Comparison of ENCODE assay signal across 27 cellular contexts in genomic region chr6:109446541-109446940, GRCh38. TPM values are rescaled to one million over a fixed set of nuclear protein-coding genes. Genes with fewer than 3 reads are reported as not detected.
DNase-seq lines count a peak whose midpoint lies in the region; TF ChIP-seq lines count a peak whose summit lies in the region.
"Had no signal": no experiment of that assay in that cellular context is flagged by ENCODE, and none has a peak within 500 bp of the region (broad histone marks: within the 10 kb centered on the region; RNA-seq: fewer than 3 reads in every experiment).

No MANE protein-coding gene starts in this region.

- H3K4me1 ChIP-seq in neutrophil (ENCODE audit: control insufficient read depth in 1 of 2, insufficient read depth in 1 of 2, low read depth in 1 of 2, low read length in 1 of 2), result peaks cover 24 to 29% of the 10 kb centered on the region in 2 experiments

- H3K27me3 Mint-ChIP-seq in dendritic cell treated with granulocyte-macrophage colony-stimulating factor and Interleukin-4, amounts not matched to agents 40 ng/mL and 50 ng/mL, for 4 days, result no peaks in the 10 kb centered on the region
- H3K27me3 Mint-ChIP-seq: activated CD4-positive, alpha-beta T cell treated with anti-CD3 and anti-CD28 coated beads for 36 hours had no signal

- H3K36me3 ChIP-seq in H7 (replicated peaks; ENCODE audit: control insufficient read depth, insufficient read depth, low read length) (peaks cover 34% of the 10 kb centered on the region), neutrophil (peaks cover 94% of the 10 kb centered on the region)

- H3K27ac ChIP-seq in neutrophil, result peak overlapping the region; percentile 18
- H3K27ac ChIP-seq: A549, body of pancreas, hepatocyte, psoas muscle, tibial nerve had no signal

- no peak overlapping the region for H3K4me3 ChIP-seq in H7 (ENCODE audit: insufficient read depth, low read depth, low read length)
- H3K4me3 ChIP-seq in neutrophil (ENCODE audit: low read depth in 1 of 2, low read length in 1 of 2), result no peak overlapping the region
- H3K4me3 ChIP-seq: A549, body of pancreas, hepatocyte, psoas muscle, tibial nerve had no signal

- H3K4me3 Mint-ChIP-seq in dendritic cell treated with granulocyte-macrophage colony-stimulating factor and Interleukin-4, amounts not matched to agents 40 ng/mL and 50 ng/mL, for 4 days, result no peak overlapping the region
- H3K4me3 Mint-ChIP-seq: activated CD4-positive, alpha-beta T cell treated with anti-CD3 and anti-CD28 coated beads for 36 hours; activated T-cell treated with anti-CD3 and anti-CD28 coated beads, Interleukin-2, amount 50 U/mL, for 72 hours; T-helper 1 cell treated with Interleukin-12 subunit alpha and Interleukin-12 subunit beta and Interleukin-4 antibody, amounts not matched to agents 30 μg/mL and 1 μg/mL, for 36 hours had no signal

- H3K4me1 Mint-ChIP-seq in dendritic cell treated with granulocyte-macrophage colony-stimulating factor and Interleukin-4, amounts not matched to agents 40 ng/mL and 50 ng/mL, for 4 days (ENCODE audit: low read depth), result peaks cover 91% of the 10 kb centered on the region

- peaks cover 99% of the 10 kb centered on the region for H3K36me3 Mint-ChIP-seq in dendritic cell treated with granulocyte-macrophage colony-stimulating factor and Interleukin-4, amounts not matched to agents 40 ng/mL and 50 ng/mL, for 4 days (ENCODE audit: low read depth)

- H3K9me3 ChIP-seq in neutrophil, result no peaks in the 10 kb centered on the region
- H3K9me3 ChIP-seq: A549, body of pancreas, Caco-2, psoas muscle, tibial nerve had no signal

- peak; percentile 37 for DNase-seq in activated CD8-positive, alpha-beta memory T cell treated with anti-CD3 and anti-CD28 coated beads for 24 hours
- DNase-seq in activated CD8-positive, alpha-beta memory T cell treated with anti-CD3 and anti-CD28 coated beads, Interleukin-2, amount 50 U/mL, for 48 hours, result no peak
- DNase-seq in H7 (peak; percentile 9), A172 (ENCODE audit: low spot score) (no peak), NCI-H82 (lab: John Stamatoyannopoulos, UW) (no peak), iPS-NIHi7 (ENCODE audit: extremely low spot score) (no peak)
- DNase-seq: activated CD4-positive, alpha-beta T cell treated with anti-CD3 and anti-CD28 coated beads for 36 hours; activated naive CD4-positive, alpha-beta T cell; activated T-cell treated with anti-CD3 and anti-CD28 coated beads, Interleukin-2, amount 50 U/mL, for 72 hours; body of pancreas; Caco-2; DMS53; Karpas-422; left cardiac atrium; mammary epithelial cell; NCI-H2029; NCI-H524 treated with DMSO at 0.1 percent for 48 hours; OCI-M1; psoas muscle; stimulated activated CD4-positive, alpha-beta T cell treated with anti-CD3 and anti-CD28 coated beads, Interleukin-12 subunit alpha, Interleukin-12 subunit beta, amount 100 ng/mL, for 4 hours; stimulated activated CD4-positive, alpha-beta T cell treated with anti-CD3 and anti-CD28 coated beads, Interleukin-4, amount 100 ng/mL, for 1 hour had no signal

- no peaks in the 10 kb centered on the region for H3K27me3 ChIP-seq in H7 (ENCODE audit: control insufficient read depth, insufficient read depth, low read length)
- H3K27me3 ChIP-seq in neutrophil, result no peaks in the 10 kb centered on the region
- H3K27me3 ChIP-seq: body of pancreas, hepatocyte, tibial nerve had no signal

- intact Hi-C loops in dendritic cell treated with granulocyte-macrophage colony-stimulating factor and Interleukin-4, amounts not matched to agents 40 ng/mL and 50 ng/mL, for 4 days (cut with micrococcal nuclease), result no loop called here

- peak overlapping the region; percentile 85 for H3K27ac Mint-ChIP-seq in dendritic cell treated with granulocyte-macrophage colony-stimulating factor and Interleukin-4, amounts not matched to agents 40 ng/mL and 50 ng/mL, for 4 days
- H3K27ac Mint-ChIP-seq: activated CD4-positive, alpha-beta T cell treated with anti-CD3 and anti-CD28 coated beads for 36 hours; activated T-cell treated with anti-CD3 and anti-CD28 coated beads, Interleukin-2, amount 50 U/mL, for 72 hours; T-helper 1 cell treated with Interleukin-12 subunit alpha and Interleukin-12 subunit beta and Interleukin-4 antibody, amounts not matched to agents 30 μg/mL and 1 μg/mL, for 36 hours had no signal

- TF ChIP-seq CTCF in neutrophil (IDR thresholded peaks at IDR 0.05), result no peak

- no peaks in the 10 kb centered on the region for H3K9me3 Mint-ChIP-seq in dendritic cell treated with granulocyte-macrophage colony-stimulating factor and Interleukin-4, amounts not matched to agents 40 ng/mL and 50 ng/mL, for 4 days
- H3K9me3 Mint-ChIP-seq: activated T-cell treated with anti-CD3 and anti-CD28 coated beads, Interleukin-2, amount 50 U/mL, for 72 hours; T-helper 1 cell treated with Interleukin-12 subunit alpha and Interleukin-12 subunit beta and Interleukin-4 antibody, amounts not matched to agents 30 μg/mL and 1 μg/mL, for 36 hours had no signal

RNA-seq across cellular contexts. Expression of gene SMPD2, which starts 6.0 kb away (rescaled TPM):
- total RNA-seq in H7 (2014; rRNA removed; shearing (Covaris generic)), result 11.3 and 13.2 TPM in 2 replicates
- 9.1 and 13.1 TPM in 2 replicates for total RNA-seq in A172 (2014; rRNA removed; shearing (Covaris generic))

RNA-seq across cellular contexts. Expression of gene PPIL6, which starts 6.1 kb away (rescaled TPM):
- total RNA-seq in H7 (2014; rRNA removed; shearing (Covaris generic)), result 0.35 TPM in 1 of 2 replicates, not detected in the other
- 1.7 and 2.4 TPM in 2 replicates for total RNA-seq in A172 (2014; rRNA removed; shearing (Covaris generic))
- total RNA-seq: Caco-2 had no signal

RNA-seq across cellular contexts. Expression of gene MICAL1, which starts 9.0 kb away (rescaled TPM):
- 45.1 and 56.9 TPM in 2 replicates for total RNA-seq in H7 (2014; rRNA removed; shearing (Covaris generic))
- 34.2 and 37.3 TPM in 2 replicates for total RNA-seq in A172 (2014; rRNA removed; shearing (Covaris generic))

RNA-seq across cellular contexts. Expression of gene ZBTB24, which starts 36.5 kb away (rescaled TPM):
- 17.8 and 18.1 TPM in 2 replicates for total RNA-seq in H7 (2014; rRNA removed; shearing (Covaris generic))
- total RNA-seq in A172 (2014; rRNA removed; shearing (Covaris generic)), result 7.9 and 9.8 TPM in 2 replicates

Comparison
In these comparisons a context has a peak if more than half of its experiments do, and no peak if none do; other contexts are left out.
1. DNase-seq: peak in activated CD8-positive, alpha-beta memory T cell treated with anti-CD3 and anti-CD28 coated beads for 24 hours (single experiment) and H7 (single experiment); none in activated CD8-positive, alpha-beta memory T cell treated with anti-CD3 and anti-CD28 coated beads, Interleukin-2, amount 50 U/mL, for 48 hours (single experiment), A172 (single experiment), NCI-H82 (single experiment) and iPS-NIHi7 (single experiment).